ENCODE assay signal across 1 cellular context in genomic region chr9:124298646-124299235, GRCh38.
TF ChIP-seq lines count a peak whose summit lies in the region.

No MANE protein-coding gene starts in this region.

TF ChIP-seq in GM12878, 131 proteins besides CTCF, POLR2A, EP300 and RAD21:
- TF ChIP-seq PAX8 (IDR thresholded peaks at IDR 0.05) (no peak), ZNF217 (IDR thresholded peaks at IDR 0.05) (0 out of 2 replicates have a peak, but pooled peaks have one; percentile 18), DPF2 (IDR thresholded peaks at IDR 0.05) (no peak)
